ENCODE assay signal across 9 cellular contexts in genomic region chr13:44238011-44238421, GRCh38.
DNase-seq lines count a peak whose midpoint lies in the region; ATAC-seq and TF ChIP-seq lines count a peak whose summit lies in the region.
"Had no signal": no experiment of that assay in that cellular context is flagged by ENCODE, and none has a peak within 500 bp of the region (broad histone marks: within the 10 kb centered on the region; RNA-seq: fewer than 3 reads in every experiment).

No MANE protein-coding gene starts in this region.

- peak; percentile 72 for ATAC-seq in left colon
- ATAC-seq in thoracic aorta (ENCODE audit: insufficient number of reproducible peaks, low FRiP score, low read depth), result no peak
- no peak for ATAC-seq in GM18861 (IDR thresholded peaks at IDR 0.05; ENCODE audit: unreplicated experiment)
- no peak for ATAC-seq in GM18909 (IDR thresholded peaks at IDR 0.05; ENCODE audit: poor library complexity, unreplicated experiment)

- H3K9me3 ChIP-seq in thoracic aorta, result no peaks in the 10 kb centered on the region
- no peaks in the 10 kb centered on the region for H3K9me3 ChIP-seq in A673 (ENCODE audit: low read depth, low read length, poor library complexity, severe bottlenecking)

- no TSS peak for BruUV-seq in A673 (replicated peaks; lab: Mats Ljungman, UMichigan)

- H3K4me3 ChIP-seq in thoracic aorta (no peak overlapping the region), A673 (ENCODE audit: low read depth, low read length, poor library complexity, severe bottlenecking) (no peak overlapping the region)

- no peaks in the 10 kb centered on the region for H3K27me3 ChIP-seq in thoracic aorta (replicated peaks; ENCODE audit: insufficient read depth)
- H3K27me3 ChIP-seq in A673 (replicated peaks; ENCODE audit: insufficient read depth, low read depth, low read length, poor library complexity), result no peaks in the 10 kb centered on the region

- CTCF ChIA-PET in A673 (lab: Charles Lee), result no interaction called here

- POLR2A ChIA-PET in A673 (lab: Charles Lee; ENCODE audit: low non-redundant PET), result no interaction called here

- H3K4me1 ChIP-seq in thoracic aorta (ENCODE audit: control insufficient read depth in 1 of 2, low read depth in 2 of 2), result peaks cover 15 to 25% of the 10 kb centered on the region in 2 donors
- H3K4me1 ChIP-seq in A673 (ENCODE audit: insufficient read depth, low read length, poor library complexity, severe bottlenecking), result peaks cover 6% of the 10 kb centered on the region

- H3K27ac ChIP-seq in caudate nucleus (ENCODE audit: low read depth, low read length), result peak overlapping the region; percentile 92
- peak overlapping the region; percentile 69 to 82 for H3K27ac ChIP-seq in thoracic aorta
- H3K27ac ChIP-seq in A673 (ENCODE audit: low read depth, low read length, poor library complexity, severe bottlenecking), result no peak overlapping the region

- peak; percentile 32 to 84 for DNase-seq in NCI-H524 (lab: John Stamatoyannopoulos, UW)
- no peak for DNase-seq in caudate nucleus (lab: John Stamatoyannopoulos, UW)
- DNase-seq in left colon, result no peak
- no peak for DNase-seq in thoracic aorta (ENCODE audit: low spot score)
- no peak for DNase-seq in germinal center (ENCODE audit: low spot score)
- no peak for DNase-seq in A673 (ENCODE audit: low spot score)
- DNase-seq: activated naive CD4-positive, alpha-beta T cell had no signal

- H3K36me3 ChIP-seq in thoracic aorta (no peaks in the 10 kb centered on the region), A673 (ENCODE audit: insufficient read depth, low read length, poor library complexity, severe bottlenecking) (no peaks in the 10 kb centered on the region)

- TF ChIP-seq CTCF in thoracic aorta (IDR thresholded peaks at IDR 0.05), result no peak
- no peak for TF ChIP-seq CTCF in A673 (conservative IDR thresholded peaks at IDR 0.05; ENCODE audit: low read depth, low read length)

- intact Hi-C loops in left colon (cut with DNase I, micrococcal nuclease) (no loop called here), A673 (cut with micrococcal nuclease; ENCODE audit: unreplicated experiment) (no loop called here)

Comparison
In these comparisons a context has a peak if more than half of its experiments do, and no peak if none do; other contexts are left out.
1. DNase-seq: peak in NCI-H524 (2 of 2); none in caudate nucleus (0 of 61), left colon (0 of 2), thoracic aorta (single experiment), germinal center (single experiment) and A673 (single experiment).